ENCODE assay signal across 19 cellular contexts in the genomic region with DNA sequence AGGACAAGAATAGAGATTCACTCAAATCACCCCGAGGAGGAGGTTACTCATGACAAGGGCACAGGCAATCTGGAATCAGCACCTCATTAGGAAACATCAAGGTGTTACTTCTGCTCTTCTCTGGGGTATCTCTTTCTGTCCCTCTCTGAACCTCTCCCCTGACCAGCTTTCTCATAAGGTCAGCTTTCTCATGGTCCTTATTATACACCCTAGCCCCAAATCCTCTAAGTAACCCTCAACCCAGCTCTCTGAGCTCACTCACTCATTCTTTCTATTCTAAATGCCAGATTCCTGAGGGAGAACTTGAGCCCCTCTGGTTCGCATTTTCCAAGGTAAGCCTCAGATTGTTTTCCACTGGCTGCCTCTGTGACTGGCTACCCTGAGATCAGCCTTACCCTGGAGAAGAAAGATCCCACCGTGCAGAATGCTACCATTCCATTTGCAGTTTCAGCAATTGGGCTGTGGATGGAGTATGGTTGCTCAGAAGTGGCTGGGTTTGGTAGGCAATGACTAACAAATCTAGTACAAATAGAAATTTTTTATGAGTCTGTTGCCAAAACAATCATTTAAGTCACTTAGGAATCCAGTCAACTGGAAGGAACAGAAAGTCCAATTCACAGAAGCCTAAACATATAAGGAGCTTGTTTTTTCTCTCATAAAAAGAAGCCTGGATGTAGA. TPM values are rescaled to one million over a fixed set of nuclear protein-coding genes. Genes with fewer than 3 reads are reported as not detected.
"Had no signal": no experiment of that assay in that cellular context is flagged by ENCODE, and none has a peak within 500 bp of the region (broad histone marks: within the 10 kb centered on the region; RNA-seq: fewer than 3 reads in every experiment).

No MANE protein-coding gene starts in this region.

- H3K36me3 ChIP-seq: ascending aorta, esophagus muscularis mucosa, right lobe of liver, suprapubic skin had no signal

- H3K27ac ChIP-seq: ascending aorta, esophagus muscularis mucosa, right lobe of liver, suprapubic skin had no signal

- DNase-seq: activated CD4-positive, alpha-beta T cell treated with anti-CD3 and anti-CD28 coated beads, Interleukin-2, amount 50 U/mL, for 48 hours; activated CD4-positive, CD25-positive, alpha-beta regulatory T cell; glutamatergic neuron; left cardiac atrium; nucleus accumbens; right lobe of liver; stimulated activated naive B cell treated with anti-CD40 and anti-IgM and Interleukin-4, amounts not matched to agents 10 μg/mL and 1 μg/mL and 100 μg/mL, for 72 hours; T-helper 17 cell had no signal

- H3K27me3 ChIP-seq: ascending aorta, esophagus muscularis mucosa, right lobe of liver, suprapubic skin had no signal

- H3K4me1 ChIP-seq: ascending aorta, esophagus muscularis mucosa, right lobe of liver, suprapubic skin had no signal

- H3K27me3 Mint-ChIP-seq: natural killer cell treated with Interleukin-12 subunit alpha and Interleukin-12 subunit beta and Interleukin-15 and Interleukin-18, amount 100 ng/mL, for 72 hours; progenitor cell of endocrine pancreas; T-helper 17 cell had no signal

- H3K9me3 Mint-ChIP-seq: natural killer cell treated with Interleukin-12 subunit alpha and Interleukin-12 subunit beta and Interleukin-15 and Interleukin-18, amount 100 ng/mL, for 72 hours had no signal

- H3K36me3 Mint-ChIP-seq: stimulated activated naive B cell treated with anti-CD40 and anti-IgM and Interleukin-4, amounts not matched to agents 10 μg/mL and 1 μg/mL and 100 μg/mL, for 72 hours had no signal

- H3K27ac Mint-ChIP-seq: progenitor cell of endocrine pancreas; stimulated activated naive B cell treated with anti-CD40 and anti-IgM and Interleukin-4, amounts not matched to agents 10 μg/mL and 1 μg/mL and 100 μg/mL, for 72 hours; T-helper 17 cell had no signal

- H3K4me3 ChIP-seq: ascending aorta, esophagus muscularis mucosa, right lobe of liver, suprapubic skin had no signal

- H3K4me1 Mint-ChIP-seq: stimulated activated naive B cell treated with anti-CD40 and anti-IgM and Interleukin-4, amounts not matched to agents 10 μg/mL and 1 μg/mL and 100 μg/mL, for 72 hours; T-helper 17 cell had no signal

- FAIRE-seq: bronchial epithelial cell, endometrium, TTC549, urothelium cell line had no signal

- H3K9me3 ChIP-seq: ascending aorta, esophagus muscularis mucosa, right lobe of liver, suprapubic skin had no signal

- ATAC-seq: left cardiac atrium; right lobe of liver; stimulated activated naive B cell treated with anti-CD40 and anti-IgM and Interleukin-4, amounts not matched to agents 10 μg/mL and 1 μg/mL and 100 μg/mL, for 72 hours; T-helper 17 cell had no signal

- H3K4me3 Mint-ChIP-seq: natural killer cell treated with Interleukin-12 subunit alpha and Interleukin-12 subunit beta and Interleukin-15 and Interleukin-18, amount 100 ng/mL, for 72 hours; stimulated activated naive B cell treated with anti-CD40 and anti-IgM and Interleukin-4, amounts not matched to agents 10 μg/mL and 1 μg/mL and 100 μg/mL, for 72 hours; T-helper 17 cell had no signal

RNA-seq across cellular contexts. Expression of a gene that starts 9.0 kb away (rescaled TPM):
- total RNA-seq: bronchial epithelial cell, fibroblast of villous mesenchyme, lung microvascular endothelial cell, progenitor cell of endocrine pancreas had no signal
